23 cellular contexts compared by ENCODE assay signal in genomic region chr18:75086494-75087034, GRCh38.
"Had no signal": no experiment of that assay in that cellular context is flagged by ENCODE, and none has a peak within 500 bp of the region (broad histone marks: within the 10 kb centered on the region; RNA-seq: fewer than 3 reads in every experiment).

No MANE protein-coding gene starts in this region.

- FAIRE-seq: small intestine had no signal

- H3K27me3 Mint-ChIP-seq: activated B cell treated with CpG ODN at 0.5 μM for 24 hours; activated CD4-positive, alpha-beta memory T cell treated with anti-CD3 and anti-CD28 coated beads for 36 hours; activated naive CD8-positive, alpha-beta T cell treated with anti-CD3 and anti-CD28 coated beads for 36 hours had no signal

- H3K4me1 ChIP-seq: breast epithelium, esophagus squamous epithelium, gastrocnemius medialis, upper lobe of left lung had no signal

- H3K9me3 ChIP-seq: breast epithelium, gastrocnemius medialis, thoracic aorta had no signal

- DNase-seq: activated B cell treated with CpG ODN at 0.5 μM for 24 hours; activated CD4-positive, alpha-beta memory T cell treated with anti-CD3 and anti-CD28 coated beads for 36 hours; activated CD4-positive, alpha-beta T cell treated with anti-CD3 and anti-CD28 coated beads for 4 hours; activated naive CD4-positive, alpha-beta T cell treated with Interleukin-2 at 50 U/mL for 16 hours; activated naive CD8-positive, alpha-beta T cell treated with anti-CD3 and anti-CD28 coated beads for 36 hours; activated T-cell treated with anti-CD3 and anti-CD28 coated beads, Interleukin-2, amount 50 U/mL, for 1 hour; cerebellar nuclear complex; esophagus squamous epithelium; gastrocnemius medialis; hypothalamus; left ventricle myocardium superior; mammary epithelial cell; small intestine; stimulated activated CD4-positive, alpha-beta T cell treated with anti-CD3 and anti-CD28 coated beads, Interleukin-15, amount 100 ng/mL, for 24 hours; stimulated activated CD4-positive, alpha-beta T cell treated with anti-CD3 and anti-CD28 coated beads, Interleukin-2, amount 100 ng/mL, for 48 hours; stimulated activated naive B cell treated with anti-CD40 and anti-IgM and Interleukin-4, amounts not matched to agents 10 μg/mL and 1 μg/mL and 100 μg/mL, for 72 hours; T1000; upper lobe of left lung had no signal

- H3K9me3 Mint-ChIP-seq: activated B cell treated with CpG ODN at 0.5 μM for 24 hours; activated naive CD8-positive, alpha-beta T cell treated with anti-CD3 and anti-CD28 coated beads for 36 hours; T-helper 1 cell treated with Interleukin-12 subunit alpha and Interleukin-12 subunit beta and Interleukin-4 antibody, amounts not matched to agents 30 μg/mL and 1 μg/mL, for 36 hours had no signal

- ATAC-seq: gastrocnemius medialis; left ventricle myocardium superior; stimulated activated naive B cell treated with anti-CD40 and anti-IgM and Interleukin-4, amounts not matched to agents 10 μg/mL and 1 μg/mL and 100 μg/mL, for 72 hours had no signal

- H3K4me1 Mint-ChIP-seq: activated B cell treated with CpG ODN at 0.5 μM for 24 hours; activated naive CD8-positive, alpha-beta T cell treated with anti-CD3 and anti-CD28 coated beads for 36 hours; nephron; stimulated activated naive B cell treated with anti-CD40 and anti-IgM and Interleukin-4, amounts not matched to agents 10 μg/mL and 1 μg/mL and 100 μg/mL, for 72 hours had no signal

- H3K4me3 Mint-ChIP-seq: activated B cell treated with CpG ODN at 0.5 μM for 24 hours; activated CD4-positive, alpha-beta memory T cell treated with anti-CD3 and anti-CD28 coated beads for 36 hours; activated naive CD8-positive, alpha-beta T cell treated with anti-CD3 and anti-CD28 coated beads for 36 hours; nephron; stimulated activated naive B cell treated with anti-CD40 and anti-IgM and Interleukin-4, amounts not matched to agents 10 μg/mL and 1 μg/mL and 100 μg/mL, for 72 hours; T-helper 1 cell treated with Interleukin-12 subunit alpha and Interleukin-12 subunit beta and Interleukin-4 antibody, amounts not matched to agents 30 μg/mL and 1 μg/mL, for 36 hours had no signal

- H3K27me3 ChIP-seq: breast epithelium, esophagus squamous epithelium, gastrocnemius medialis, upper lobe of left lung had no signal

- H3K36me3 ChIP-seq: breast epithelium, esophagus squamous epithelium, gastrocnemius medialis, thoracic aorta, upper lobe of left lung had no signal

- H3K27ac Mint-ChIP-seq: activated B cell treated with CpG ODN at 0.5 μM for 24 hours; activated CD4-positive, alpha-beta memory T cell treated with anti-CD3 and anti-CD28 coated beads for 36 hours; activated naive CD8-positive, alpha-beta T cell treated with anti-CD3 and anti-CD28 coated beads for 36 hours; nephron; stimulated activated naive B cell treated with anti-CD40 and anti-IgM and Interleukin-4, amounts not matched to agents 10 μg/mL and 1 μg/mL and 100 μg/mL, for 72 hours; T-helper 1 cell treated with Interleukin-12 subunit alpha and Interleukin-12 subunit beta and Interleukin-4 antibody, amounts not matched to agents 30 μg/mL and 1 μg/mL, for 36 hours had no signal

- H3K36me3 Mint-ChIP-seq: activated CD4-positive, alpha-beta memory T cell treated with anti-CD3 and anti-CD28 coated beads for 36 hours; activated naive CD8-positive, alpha-beta T cell treated with anti-CD3 and anti-CD28 coated beads for 36 hours; stimulated activated naive B cell treated with anti-CD40 and anti-IgM and Interleukin-4, amounts not matched to agents 10 μg/mL and 1 μg/mL and 100 μg/mL, for 72 hours had no signal

- H3K27ac ChIP-seq: breast epithelium, coronary artery, esophagus squamous epithelium, gastrocnemius medialis, thoracic aorta, upper lobe of left lung had no signal

- H3K4me3 ChIP-seq: breast epithelium, coronary artery, esophagus squamous epithelium, gastrocnemius medialis, thoracic aorta, upper lobe of left lung had no signal
